14 cellular contexts compared by ENCODE assay signal in genomic region chr10:29976134-29976533, GRCh38.
A peak's percentile ranks its signal among the peaks of the same experiment; 100 is the strongest.
DNase-seq lines count a peak whose midpoint lies in the region; ATAC-seq and TF ChIP-seq lines count a peak whose summit lies in the region.
"Had no signal": no experiment of that assay in that cellular context is flagged by ENCODE, and none has a peak within 500 bp of the region (broad histone marks: within the 10 kb centered on the region; RNA-seq: fewer than 3 reads in every experiment).

No MANE protein-coding gene starts in this region.

- H3K27ac Mint-ChIP-seq in activated T-helper 17 cell treated with anti-CD3 and anti-CD28 coated beads, Interleukin-2, amount 50 U/mL, for 72 hours: no peak overlapping the region
- H3K27ac Mint-ChIP-seq: CD4-positive, alpha-beta T cell had no signal

- H3K23ac ChIP-seq in mesenchymal stem cell (ENCODE audit: low read length in 2 of 2): no peak overlapping the region
- no peak overlapping the region for H3K23ac ChIP-seq in trophoblast cell (ENCODE audit: low read length)

- H3K36me3 ChIP-seq in SK-N-SH (replicated peaks in 1 of 2; ENCODE audit: control insufficient read depth in 1 of 2, insufficient read depth in 2 of 2, low read length in 1 of 2) (no peaks in the 10 kb centered on the region), mesenchymal stem cell (ENCODE audit: control insufficient read depth in 1 of 2, insufficient read depth in 2 of 2, low read depth in 1 of 2, low read length in 2 of 2) (no peaks in the 10 kb centered on the region), trophoblast cell (ENCODE audit: control insufficient read depth in 1 of 2, insufficient read depth in 2 of 2, low read length in 2 of 2) (no peaks in the 10 kb centered on the region)

- POLR2A ChIA-PET in SK-N-SH (lab: Yijun Ruan, JAX): no interaction called here

- H3K9ac ChIP-seq in SK-N-SH (no peak overlapping the region), mesenchymal stem cell (ENCODE audit: low read length) (no peak overlapping the region), trophoblast cell (ENCODE audit: low read length) (no peak overlapping the region)

- H2BK12ac ChIP-seq in mesenchymal stem cell (ENCODE audit: low read length in 2 of 2): peak overlapping the region in 1 of 2 experiments; percentile 65
- H2BK12ac ChIP-seq in trophoblast cell (ENCODE audit: low read length): no peak overlapping the region

- no peak for TF ChIP-seq CTCF in SK-N-SH (IDR thresholded peaks at IDR 0.05)

- no peak overlapping the region for H3K4me3 Mint-ChIP-seq in activated T-helper 17 cell treated with anti-CD3 and anti-CD28 coated beads, Interleukin-2, amount 50 U/mL, for 72 hours
- H3K4me3 Mint-ChIP-seq: CD4-positive, alpha-beta T cell had no signal

- H3K27me3 Mint-ChIP-seq in activated T-helper 17 cell treated with anti-CD3 and anti-CD28 coated beads, Interleukin-2, amount 50 U/mL, for 72 hours: peaks cover 23% of the 10 kb centered on the region

- H3K27ac ChIP-seq in SK-N-SH (ENCODE audit: low read depth in 2 of 2, low read length in 1 of 2) (peak overlapping the region in 1 of 2 experiments; percentile 7; a peak in 1 of 4 replicates), mesenchymal stem cell (ENCODE audit: low read length, poor library complexity, severe bottlenecking) (no peak overlapping the region), trophoblast cell (ENCODE audit: low read depth, low read length) (no peak overlapping the region)
- H3K27ac ChIP-seq: 22Rv1, A549, C4-2B had no signal

- CTCF ChIA-PET in SK-N-SH (lab: Yijun Ruan, JAX): interaction anchor here (1.2 kb wide), 1 partner anchor 22 kb away, joined by 4 read pairs; no protein-coding TSS in a partner anchor

- H2BK120ac ChIP-seq in mesenchymal stem cell (ENCODE audit: low read depth, low read length) (no peak overlapping the region), trophoblast cell (ENCODE audit: insufficient read depth, low read length, poor library complexity) (no peak overlapping the region)

- H3K79me1 ChIP-seq in mesenchymal stem cell (replicated peaks; ENCODE audit: low read length, poor library complexity, severe bottlenecking) (no peaks in the 10 kb centered on the region), trophoblast cell (ENCODE audit: low read length) (no peaks in the 10 kb centered on the region)

- H4K20me1 ChIP-seq in SK-N-SH (ENCODE audit: insufficient read depth): no peaks in the 10 kb centered on the region

- no peak for TF ChIP-seq EP300 in SK-N-SH (IDR thresholded peaks at IDR 0.05; ENCODE audit: borderline replicate concordance in 1 of 2, low read depth in 1 of 2, low read length in 1 of 2)

- H3K4ac ChIP-seq in mesenchymal stem cell (ENCODE audit: low read depth in 1 of 2, low read length in 2 of 2) (no peak overlapping the region), trophoblast cell (ENCODE audit: low read depth, low read length) (no peak overlapping the region)

- no peak overlapping the region for H3K4me2 ChIP-seq in SK-N-SH
- no peak overlapping the region for H3K4me2 ChIP-seq in mesenchymal stem cell (ENCODE audit: low read length, poor library complexity, severe bottlenecking)
- no peak overlapping the region for H3K4me2 ChIP-seq in trophoblast cell (ENCODE audit: low read length)
- H3K4me2 ChIP-seq: A549 had no signal

- no peaks in the 10 kb centered on the region for H3K79me2 ChIP-seq in SK-N-SH (ENCODE audit: insufficient read depth)
- H3K79me2 ChIP-seq in trophoblast cell (ENCODE audit: control insufficient read depth, insufficient read depth, low read length, poor library complexity): no peaks in the 10 kb centered on the region

- DNase-seq in SK-N-SH (no peak), mesenchymal stem cell (no peak), NCI-H1417 treated with DMSO at 0.1 percent for 48 hours (lab: John Stamatoyannopoulos, UW) (no peak), NCI-H1092 treated with DMSO at 0.1 percent for 48 hours (lab: John Stamatoyannopoulos, UW) (no peak), trophoblast cell (no peak)
- DNase-seq: AML-193; Caco-2; CD4-positive, alpha-beta T cell; HCEC 1CT had no signal

- no peak for TF ChIP-seq RAD21 in SK-N-SH (IDR thresholded peaks at IDR 0.05; ENCODE audit: low read length)

- ATAC-seq in SK-N-SH treated with all-trans-retinoic acid at 6 μM for 48 hours: peak; percentile 25
- peak; percentile 29 for ATAC-seq in activated T-helper 17 cell treated with anti-CD3 and anti-CD28 coated beads, Interleukin-2, amount 50 U/mL, for 72 hours (replicated peaks)
- ATAC-seq: A549 had no signal

- H3K18ac ChIP-seq in mesenchymal stem cell (ENCODE audit: low read depth in 1 of 2, low read length in 2 of 2) (peak overlapping the region; percentile 59 to 61), trophoblast cell (ENCODE audit: low read length) (no peak overlapping the region)

- no peak overlapping the region for H2BK15ac ChIP-seq in mesenchymal stem cell (ENCODE audit: low read depth, poor library complexity, severe bottlenecking)

- no peaks in the 10 kb centered on the region for H3K9me3 ChIP-seq in SK-N-SH
- peaks cover 3% of the 10 kb centered on the region for H3K9me3 ChIP-seq in mesenchymal stem cell (ENCODE audit: control insufficient read depth, low read length)
- H3K9me3 ChIP-seq in trophoblast cell (ENCODE audit: insufficient read depth, low read depth, low read length): no peaks in the 10 kb centered on the region

- no peaks in the 10 kb centered on the region for H3K9me2 ChIP-seq in SK-N-SH

- no peaks in the 10 kb centered on the region for H3F3A ChIP-seq in SK-N-SH (replicated peaks; ENCODE audit: insufficient read depth)

- H2AFZ ChIP-seq in SK-N-SH (ENCODE audit: low read depth): no peak overlapping the region
- H2AFZ ChIP-seq in mesenchymal stem cell (ENCODE audit: low read depth, low read length): no peak overlapping the region
- H2AFZ ChIP-seq in trophoblast cell (ENCODE audit: insufficient read depth, low read length, poor library complexity): no peak overlapping the region

- H3K36me3 Mint-ChIP-seq in activated T-helper 17 cell treated with anti-CD3 and anti-CD28 coated beads, Interleukin-2, amount 50 U/mL, for 72 hours (ENCODE audit: low read depth): no peaks in the 10 kb centered on the region

- H3K4me1 ChIP-seq in SK-N-SH (ENCODE audit: control insufficient read depth in 1 of 2, insufficient read depth in 2 of 2, low read depth in 1 of 2, low read length in 1 of 2) (peaks cover 0 to 4% of the 10 kb centered on the region in 2 experiments; a peak in 1 of 4 replicates), mesenchymal stem cell (ENCODE audit: control insufficient read depth, insufficient read depth, low read depth, low read length) (no peaks in the 10 kb centered on the region), trophoblast cell (ENCODE audit: control insufficient read depth in 1 of 2, insufficient read depth in 2 of 2, low read length in 2 of 2) (no peaks in the 10 kb centered on the region)
- H3K4me1 ChIP-seq: A549, Caco-2 had no signal

- H4K91ac ChIP-seq in mesenchymal stem cell (ENCODE audit: low read length) (peak overlapping the region; percentile 52), trophoblast cell (ENCODE audit: low read depth, low read length) (no peak overlapping the region)

- no peak overlapping the region for H3K14ac ChIP-seq in mesenchymal stem cell (ENCODE audit: low read length in 2 of 2)
- no peak overlapping the region for H3K14ac ChIP-seq in trophoblast cell (ENCODE audit: low read length)

- H3K27me3 ChIP-seq in SK-N-SH (ENCODE audit: insufficient read depth) (no peaks in the 10 kb centered on the region), mesenchymal stem cell (ENCODE audit: control insufficient read depth in 1 of 2, insufficient read depth in 1 of 2, low read length in 2 of 2) (peaks cover 0 to 3% of the 10 kb centered on the region in 2 experiments), trophoblast cell (ENCODE audit: insufficient read depth, low read length) (no peaks in the 10 kb centered on the region)

- H3K4me1 Mint-ChIP-seq in activated T-helper 17 cell treated with anti-CD3 and anti-CD28 coated beads, Interleukin-2, amount 50 U/mL, for 72 hours: no peaks in the 10 kb centered on the region

- H2BK5ac ChIP-seq in mesenchymal stem cell (ENCODE audit: low read depth, low read length, poor library complexity, severe bottlenecking) (no peak overlapping the region), trophoblast cell (ENCODE audit: low read depth, low read length, poor library complexity) (no peak overlapping the region)

- H2AK5ac ChIP-seq in mesenchymal stem cell (ENCODE audit: low read length, severe bottlenecking) (no peak overlapping the region), trophoblast cell (ENCODE audit: low read length) (no peak overlapping the region)

- H4K8ac ChIP-seq in mesenchymal stem cell (ENCODE audit: low read length) (no peak overlapping the region), trophoblast cell (ENCODE audit: low read depth, low read length) (no peak overlapping the region)

- H4K12ac ChIP-seq in trophoblast cell (ENCODE audit: low read depth, low read length): no peak overlapping the region

- peaks cover 3% of the 10 kb centered on the region for H3K9me3 Mint-ChIP-seq in activated T-helper 17 cell treated with anti-CD3 and anti-CD28 coated beads, Interleukin-2, amount 50 U/mL, for 72 hours

- no peak overlapping the region for H3K4me3 ChIP-seq in SK-N-SH (ENCODE audit: low read depth in 2 of 2, low read length in 1 of 2)
- H3K4me3 ChIP-seq in mesenchymal stem cell (ENCODE audit: insufficient read depth in 1 of 2, low read depth in 1 of 2, low read length in 2 of 2): no peak overlapping the region
- H3K4me3 ChIP-seq in trophoblast cell (ENCODE audit: low read depth, low read length): no peak overlapping the region
- H3K4me3 ChIP-seq: A549 had no signal

- WGBS in SK-N-SH (ENCODE audit: low lambda C conversion rate): 37% methylated on average over 2 of the region's 2 CpGs
- WGBS in mesenchymal stem cell: 100% methylated on average over 1 of the region's 2 CpGs
- no CpG with 5 or more reads among the region's 2 CpGs for WGBS in trophoblast cell (ENCODE audit: extremely low coverage, insufficient coverage, insufficient read length)

TF ChIP-seq in SK-N-SH treated with all-trans-retinoic acid at 6 μM for 48 hours, 23 proteins besides CTCF, POLR2A, EP300 and RAD21 (continues in another document):
- TF ChIP-seq PPARA (CRISPR knock-in tag; IDR thresholded peaks at IDR 0.05; ENCODE audit: borderline replicate concordance): no peak

TF ChIP-seq in SK-N-SH, 30 proteins besides CTCF, POLR2A, EP300 and RAD21 (continues in another document):
- TF ChIP-seq GATA2 (CRISPR knock-in tag; IDR thresholded peaks at IDR 0.05): no peak
- no peak for TF ChIP-seq RXRA (IDR thresholded peaks at IDR 0.05; ENCODE audit: borderline replicate concordance, low read depth)
- TF ChIP-seq CHD2 (IDR thresholded peaks at IDR 0.05; ENCODE audit: low read length, partially characterized antibody): no peak
- no peak for TF ChIP-seq MEF2A (IDR thresholded peaks at IDR 0.05; ENCODE audit: borderline replicate concordance, low read depth)
- TF ChIP-seq SIN3A (IDR thresholded peaks at IDR 0.05; ENCODE audit: borderline replicate concordance, low read depth, low read length): no peak
- no peak for TF ChIP-seq MAX (IDR thresholded peaks at IDR 0.05; ENCODE audit: low read depth)
- TF ChIP-seq TEAD4 (IDR thresholded peaks at IDR 0.05; ENCODE audit: borderline replicate concordance, insufficient read depth): no peak
- no peak for TF ChIP-seq TCF12 (IDR thresholded peaks at IDR 0.05)
